Comparison of ENCODE assay signal across 33 cellular contexts in genomic region chr16:56305956-56306565, GRCh38.
DNase-seq lines count a peak whose midpoint lies in the region; ATAC-seq and TF ChIP-seq lines count a peak whose summit lies in the region.
"Had no signal": no experiment of that assay in that cellular context is flagged by ENCODE, and none has a peak within 500 bp of the region (broad histone marks: within the 10 kb centered on the region; RNA-seq: fewer than 3 reads in every experiment).

No MANE protein-coding gene starts in this region.

- CTCF ChIA-PET in A673 (lab: Charles Lee), result interaction anchor here (1.1 kb wide), 1 partner anchor 12 kb away, joined by 4 read pairs; no protein-coding TSS in a partner anchor

- H3K27me3 ChIP-seq in A673 (replicated peaks; ENCODE audit: insufficient read depth, low read depth, low read length, poor library complexity), result no peaks in the 10 kb centered on the region
- H3K27me3 ChIP-seq: BLaER1, heart right ventricle, Peyer's patch, right atrium auricular region, tibial artery had no signal

- no peak for ATAC-seq in left ventricle myocardium superior
- ATAC-seq: GM12878; heart right ventricle; left lobe of liver; stimulated activated naive CD8-positive, alpha-beta T cell treated with anti-CD3 and anti-CD28 coated beads, Interleukin-15, amount 100 ng/mL, for 72 hours had no signal

- POLR2A ChIA-PET in A673 (lab: Charles Lee; ENCODE audit: low non-redundant PET), result no interaction called here

- BruUV-seq in A673 (replicated peaks; lab: Mats Ljungman, UMichigan), result no TSS peak

- intact Hi-C loops in left ventricle myocardium superior (cut with micrococcal nuclease), result no loop called here
- intact Hi-C loops in A673 (cut with micrococcal nuclease; ENCODE audit: unreplicated experiment), result no loop called here

- H3K4me3 ChIP-seq in A673 (ENCODE audit: low read depth, low read length, poor library complexity, severe bottlenecking), result no peak overlapping the region
- H3K4me3 ChIP-seq: BLaER1, esophagus squamous epithelium, GM12878, heart right ventricle, Peyer's patch, right atrium auricular region, tibial artery had no signal

- peak; percentile 15 for DNase-seq in SK-N-DZ (ENCODE audit: low spot score)
- peak; percentile 10 for DNase-seq in kidney tubule cell (ENCODE audit: low spot score)
- DNase-seq in substantia nigra (lab: John Stamatoyannopoulos, UW), result peak in 3 of 49 donors; percentile 30 to 34 (median 33)
- no peak for DNase-seq in left ventricle myocardium superior
- no peak for DNase-seq in A673 (ENCODE audit: low spot score)
- DNase-seq in NCI-H2107 treated with DMSO at 0.1 percent for 48 hours (lab: John Stamatoyannopoulos, UW; ENCODE audit: unreplicated experiment), result no peak
- DNase-seq: activated CD4-positive, alpha-beta T cell treated with anti-CD3 and anti-CD28 coated beads for 48 hours; activated CD8-positive, alpha-beta memory T cell treated with anti-CD3 and anti-CD28 coated beads for 24 hours; activated T-cell treated with anti-CD3 and anti-CD28 coated beads for 4 hours; amniotic stem cell; cortex of kidney; esophagus squamous epithelium; foreskin melanocyte; H9; heart right ventricle; NCI-H146; NCI-H2107; NCI-H774; Peyer's patch; stimulated activated CD4-positive, alpha-beta T cell treated with anti-CD3 and anti-CD28 coated beads, Interleukin-2, amount 100 ng/mL, for 24 hours; stimulated activated CD8-positive, alpha-beta memory T cell treated with anti-CD3 and anti-CD28 coated beads, Interleukin-4, amount 100 ng/mL, for 48 hours; stimulated activated naive CD8-positive, alpha-beta T cell treated with anti-CD3 and anti-CD28 coated beads, Interleukin-15, amount 100 ng/mL, for 72 hours; SW 1271; T-helper 9 cell; tibial artery; WERI-Rb-1 had no signal

- peak overlapping the region; percentile 99 for H3K27ac ChIP-seq in cingulate gyrus (ENCODE audit: low read depth, low read length)
- peak overlapping the region; percentile 99 for H3K27ac ChIP-seq in substantia nigra (ENCODE audit: low read depth, low read length, poor library complexity, severe bottlenecking)
- no peak overlapping the region for H3K27ac ChIP-seq in A673 (ENCODE audit: low read depth, low read length, poor library complexity, severe bottlenecking)
- H3K27ac ChIP-seq: BLaER1, esophagus squamous epithelium, heart right ventricle, HL-60, parathyroid adenoma, Peyer's patch, tibial artery, WERI-Rb-1 had no signal

- H3K9me3 ChIP-seq in A673 (ENCODE audit: low read depth, low read length, poor library complexity, severe bottlenecking), result no peaks in the 10 kb centered on the region
- H3K9me3 ChIP-seq: BLaER1, esophagus squamous epithelium, heart right ventricle, Peyer's patch, right atrium auricular region, tibial artery had no signal

- TF ChIP-seq CTCF in A673 (conservative IDR thresholded peaks at IDR 0.05; ENCODE audit: low read depth, low read length), result no peak

- H3K4me1 ChIP-seq in A673 (ENCODE audit: insufficient read depth, low read length, poor library complexity, severe bottlenecking), result no peaks in the 10 kb centered on the region
- H3K4me1 ChIP-seq: Peyer's patch had no signal

- H3K36me3 ChIP-seq in A673 (ENCODE audit: insufficient read depth, low read length, poor library complexity, severe bottlenecking), result no peaks in the 10 kb centered on the region
- H3K36me3 ChIP-seq: BLaER1, esophagus squamous epithelium, heart right ventricle, Peyer's patch, right atrium auricular region, tibial artery, WERI-Rb-1 had no signal

Comparison
In these comparisons a context has a peak if more than half of its experiments do, and no peak if none do; other contexts are left out.
1. DNase-seq: peak in SK-N-DZ (single experiment) and kidney tubule cell (single experiment); none in left ventricle myocardium superior (single experiment), A673 (single experiment) and NCI-H2107 treated with DMSO at 0.1 percent for 48 hours (single experiment).